Comparison of ENCODE assay signal across 25 cellular contexts in genomic region chr4:185966997-185967775, GRCh38.
DNase-seq lines count a peak whose midpoint lies in the region; ATAC-seq and TF ChIP-seq lines count a peak whose summit lies in the region.
"Had no signal": no experiment of that assay in that cellular context is flagged by ENCODE, and none has a peak within 500 bp of the region (broad histone marks: within the 10 kb centered on the region; RNA-seq: fewer than 3 reads in every experiment).

No MANE protein-coding gene starts in this region.

- 87 to 91% methylated on average over 4 of the region's 4 CpGs for WGBS in gastroesophageal sphincter (ENCODE audit: low coverage in 1 of 2), 2 donors
- 66 to 68% methylated on average over 4 of the region's 4 CpGs for WGBS in aorta, 2 donors

- intact Hi-C loops in left ventricle myocardium inferior (cut with micrococcal nuclease) = no loop called here
- intact Hi-C loops in left cardiac atrium (cut with DNase I) = no loop called here
- intact Hi-C loops in ascending aorta (cut with DNase I) = no loop called here
- intact Hi-C loops in aorta (cut with DNase I) = no loop called here
- intact Hi-C loops in vagina (cut with DNase I) = no loop called here

- TF ChIP-seq EP300 in gastroesophageal sphincter (IDR thresholded peaks at IDR 0.05) = no peak

- ATAC-seq in left cardiac atrium (no peak), gastroesophageal sphincter (peak; percentile 28), aorta (ENCODE audit: low FRiP score) (peak; percentile 56), HG02623 (IDR thresholded peaks at IDR 0.05; ENCODE audit: unreplicated experiment) (no peak), omental fat pad (ENCODE audit: low FRiP score) (no peak)
- ATAC-seq: activated CD8-positive, alpha-beta memory T cell treated with anti-CD3 and anti-CD28 coated beads, Interleukin-2, amount 10 ng/mL, durations not matched to agents 7 days and 5 days had no signal

- H3K27ac ChIP-seq in left ventricle myocardium inferior (replicated peaks) (peak overlapping the region; percentile 45), ascending aorta (peak overlapping the region; percentile 71 to 79), gastroesophageal sphincter (peak overlapping the region in 1 of 4 donors; percentile 61), aorta (ENCODE audit: low read depth in 1 of 2, low read length in 2 of 2) (peak overlapping the region in 1 of 2 donors; percentile 84), vagina (no peak overlapping the region)
- H3K27ac ChIP-seq: epithelial cell of prostate, VCaP had no signal

- TF ChIP-seq POLR2A in gastroesophageal sphincter (IDR thresholded peaks at IDR 0.05) = no peak
- no peak for TF ChIP-seq POLR2A in vagina (IDR thresholded peaks at IDR 0.05)

- DNase-seq in left ventricle myocardium inferior = no peak
- DNase-seq in left cardiac atrium = no peak
- DNase-seq in ascending aorta (ENCODE audit: low spot score in 2 of 2) = no peak
- DNase-seq in aorta = no peak
- no peak for DNase-seq in vagina (ENCODE audit: extremely low spot score in 2 of 2)
- no peak for DNase-seq in omental fat pad (ENCODE audit: low spot score)
- DNase-seq: activated CD4-positive, alpha-beta T cell treated with anti-CD3 and anti-CD28 coated beads, Interleukin-2, amount 10 ng/mL, durations not matched to agents 24 days and 14 days; activated CD8-positive, alpha-beta memory T cell treated with anti-CD3 and anti-CD28 coated beads, Interleukin-2, amount 10 ng/mL, durations not matched to agents 7 days and 5 days; activated naive CD4-positive, alpha-beta T cell treated with anti-CD3 and anti-CD28 coated beads, Interleukin-2, amount 10 ng/mL, durations not matched to agents 7 days and 5 days; amygdala; C1 segment of cervical spinal cord; Calu3; DND-41; foreskin melanocyte; Kasumi-1; left ventricle myocardium superior; NCI-H1694; NCI-H2171; NCI-H526; RPMI8226; SK-N-SH had no signal

- TF ChIP-seq CTCF in left ventricle myocardium inferior (IDR thresholded peaks at IDR 0.05; ENCODE audit: borderline replicate concordance) (no peak), ascending aorta (IDR thresholded peaks at IDR 0.05) (no peak), gastroesophageal sphincter (IDR thresholded peaks at IDR 0.05) (no peak), vagina (IDR thresholded peaks at IDR 0.05) (no peak), omental fat pad (IDR thresholded peaks at IDR 0.05) (no peak)

- no peaks in the 10 kb centered on the region for H3K27me3 ChIP-seq in left ventricle myocardium inferior (ENCODE audit: low read depth)
- no peaks in the 10 kb centered on the region for H3K27me3 ChIP-seq in ascending aorta
- H3K27me3 ChIP-seq in gastroesophageal sphincter = no peaks in the 10 kb centered on the region
- no peaks in the 10 kb centered on the region for H3K27me3 ChIP-seq in aorta (ENCODE audit: control insufficient read depth in 1 of 2, insufficient read depth in 2 of 2, low read length in 1 of 2)
- no peaks in the 10 kb centered on the region for H3K27me3 ChIP-seq in vagina

- no peaks in the 10 kb centered on the region for H3K36me3 ChIP-seq in left ventricle myocardium inferior
- no peaks in the 10 kb centered on the region for H3K36me3 ChIP-seq in ascending aorta
- H3K36me3 ChIP-seq in gastroesophageal sphincter = no peaks in the 10 kb centered on the region
- no peaks in the 10 kb centered on the region for H3K36me3 ChIP-seq in aorta (ENCODE audit: control insufficient read depth in 1 of 2, insufficient read depth in 2 of 2, low read length in 1 of 2)
- no peaks in the 10 kb centered on the region for H3K36me3 ChIP-seq in vagina

- H3K9me3 ChIP-seq in left ventricle myocardium inferior (replicated peaks) (no peaks in the 10 kb centered on the region), ascending aorta (no peaks in the 10 kb centered on the region), gastroesophageal sphincter (peaks cover 0 to 9% (median 0%) of the 10 kb centered on the region in 3 donors), aorta (ENCODE audit: control insufficient read depth, low read length) (no peaks in the 10 kb centered on the region), vagina (no peaks in the 10 kb centered on the region)
- H3K9me3 ChIP-seq: SK-N-SH had no signal

- H3K4me1 ChIP-seq in left ventricle myocardium inferior = peaks cover 17% of the 10 kb centered on the region
- peaks cover 0 to 6% of the 10 kb centered on the region in 2 donors for H3K4me1 ChIP-seq in ascending aorta
- no peaks in the 10 kb centered on the region for H3K4me1 ChIP-seq in gastroesophageal sphincter
- peaks cover 3% of the 10 kb centered on the region in 2 donors for H3K4me1 ChIP-seq in aorta (ENCODE audit: control insufficient read depth in 1 of 2, insufficient read depth in 2 of 2, low read length in 2 of 2)
- H3K4me1 ChIP-seq in vagina = no peaks in the 10 kb centered on the region

- H3K4me3 ChIP-seq in left ventricle myocardium inferior (no peak overlapping the region), ascending aorta (no peak overlapping the region), gastroesophageal sphincter (no peak overlapping the region), aorta (ENCODE audit: low read length in 2 of 2) (no peak overlapping the region), vagina (no peak overlapping the region)

Comparison
In these comparisons a context has a peak if more than half of its experiments do, and no peak if none do; other contexts are left out.
1. ATAC-seq: peak in gastroesophageal sphincter (single experiment) and aorta (single experiment); none in left cardiac atrium (0 of 2), HG02623 (single experiment) and omental fat pad (single experiment).